In the genomic region with DNA sequence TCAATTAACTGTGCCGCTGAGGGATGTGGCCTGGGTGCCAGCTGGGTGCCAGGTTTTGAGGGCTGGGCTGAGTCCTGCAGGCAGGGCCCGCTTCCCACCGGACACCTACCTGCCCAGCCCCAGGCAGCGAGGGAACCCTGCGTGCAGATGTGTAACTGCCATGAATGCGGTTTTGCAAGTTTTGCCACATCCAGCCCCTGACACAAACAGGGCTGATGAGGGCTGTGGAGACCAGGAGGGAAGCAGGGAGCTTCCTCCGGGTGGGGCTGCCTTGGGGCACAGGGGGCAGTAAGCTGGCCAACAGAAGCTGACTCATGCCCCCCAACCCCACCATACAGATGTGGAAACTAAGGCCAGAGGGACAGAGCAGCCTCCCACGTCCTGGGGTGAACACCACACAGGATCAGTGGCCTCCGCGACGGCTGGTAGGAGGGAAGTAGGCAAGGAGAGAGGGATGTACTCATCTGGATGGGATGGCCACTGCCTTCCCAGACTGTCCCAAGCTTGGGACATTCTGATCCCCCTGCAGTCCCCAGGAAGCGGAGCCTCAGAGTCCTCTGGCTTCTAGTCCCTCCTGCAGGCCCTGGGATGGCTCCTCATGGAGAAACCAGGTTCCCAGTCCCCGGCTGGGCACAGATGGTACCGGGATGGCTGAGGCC, we compare ENCODE assay signal across 8 cellular contexts. TPM values are rescaled to one million over a fixed set of nuclear protein-coding genes. Genes with fewer than 3 reads are reported as not detected.
DNase-seq lines count a peak whose midpoint lies in the region; ATAC-seq, FAIRE-seq and TF ChIP-seq lines count a peak whose summit lies in the region.

No MANE protein-coding gene starts in this region.

- H3K36me3 ChIP-seq in cardiac muscle cell (peaks cover 4% of the 10 kb centered on the region), K562 (ENCODE audit: control insufficient read depth, insufficient read depth, low read length) (peaks cover 26% of the 10 kb centered on the region; the same call in 1 of the 3 replicates), lower lobe of right lung (peaks cover 22% of the 10 kb centered on the region), uterus (no peaks in the 10 kb centered on the region)

- ATAC-seq in left cardiac atrium (no peak), K562 (no peak), lower lobe of right lung (no peak), GM21381 (IDR thresholded peaks at IDR 0.05; ENCODE audit: unreplicated experiment) (no peak)

- no peak overlapping the region for H3K27ac ChIP-seq in cardiac muscle cell
- H3K27ac ChIP-seq in K562 (ENCODE audit: extremely low read depth, low read depth, low read length), result peak overlapping the region; percentile 97; the same call in 2 of the 3 replicates
- H3K27ac ChIP-seq in lower lobe of right lung, result peak overlapping the region; percentile 94
- peak overlapping the region; percentile 91 to 95 for H3K27ac ChIP-seq in uterus

- FAIRE-seq in K562 (lab: Jason Lieb, UNC), result no peak

- DNase-seq in cardiac muscle cell (ENCODE audit: low read depth in 1 of 2, low spot score in 1 of 2) (peak in 1 of 2 donors; percentile 6), left cardiac atrium (no peak), K562 (ENCODE audit: extremely low read depth in 1 of 4, low spot score in 3 of 4) (no peak), lower lobe of right lung (no peak), uterus (no peak), NCI-H345 treated with DMSO at 0.1 percent for 48 hours (lab: John Stamatoyannopoulos, UW; ENCODE audit: unreplicated experiment) (no peak), SKM-1 (lab: John Stamatoyannopoulos, UW; ENCODE audit: unreplicated experiment) (no peak)

- TSS peak; percentile 38 for BruUV-seq in K562 (replicated peaks; lab: Mats Ljungman, UMichigan)

- peaks cover 27% of the 10 kb centered on the region for H4K20me1 ChIP-seq in K562 (replicated peaks; ENCODE audit: control insufficient read depth, insufficient read depth, low read length)

- WGBS in K562 (ENCODE audit: insufficient coverage, low coverage, missing lambda C conversion rate), result 68% methylated on average over 10 of the region's 14 CpGs

- no peaks in the 10 kb centered on the region for H3K9me3 ChIP-seq in cardiac muscle cell (ENCODE audit: low read depth)
- H3K9me3 ChIP-seq in K562 (replicated peaks; ENCODE audit: control insufficient read depth, insufficient read depth, low read depth, low read length), result no peaks in the 10 kb centered on the region
- no peaks in the 10 kb centered on the region for H3K9me3 ChIP-seq in lower lobe of right lung
- H3K9me3 ChIP-seq in uterus, result no peaks in the 10 kb centered on the region

- no peak for TF ChIP-seq POLR2A in K562 (conservative IDR thresholded peaks at IDR 0.05)
- no peak for TF ChIP-seq POLR2A in uterus (IDR thresholded peaks at IDR 0.05)

- CTCF ChIA-PET in K562 (lab: Yijun Ruan, JAX; ENCODE audit: low intra/inter-chr PET ratio), result no interaction called here

- TF ChIP-seq CTCF in cardiac muscle cell (IDR thresholded peaks at IDR 0.05; ENCODE audit: low read depth, low read length) (no peak), K562 (IDR thresholded peaks at IDR 0.05 in 2 of 3, conservative IDR thresholded peaks at IDR 0.05 in 1 of 3; ENCODE audit: insufficient read depth in 2 of 3, low read depth in 1 of 3, low read length in 3 of 3) (no peak), lower lobe of right lung (IDR thresholded peaks at IDR 0.05) (no peak), uterus (IDR thresholded peaks at IDR 0.05) (no peak)

- H3K79me2 ChIP-seq in K562 (ENCODE audit: control insufficient read depth, insufficient read depth, low read length), result peaks cover 42% of the 10 kb centered on the region

- intact Hi-C loops in left cardiac atrium (cut with DNase I), result no loop called here
- intact Hi-C loops in K562 (cut with micrococcal nuclease), result no loop called here
- intact Hi-C loops in lower lobe of right lung (cut with DNase I), result no loop called here
- intact Hi-C loops in uterus (cut with DNase I; ENCODE audit: low total_unique reads), result no loop called here

- no peak for TF ChIP-seq RAD21 in K562 (CRISPR knock-in tag; conservative IDR thresholded peaks at IDR 0.05 in 1 of 2, IDR thresholded peaks at IDR 0.05 in 1 of 2)

- H3K9me1 ChIP-seq in K562 (ENCODE audit: control insufficient read depth, insufficient read depth, low read length), result peaks cover 17% of the 10 kb centered on the region

- peak overlapping the region; percentile 80 for H3K4me3 ChIP-seq in cardiac muscle cell
- peak overlapping the region; percentile 94 for H3K4me3 ChIP-seq in K562
- peak overlapping the region; percentile 82 for H3K4me3 ChIP-seq in lower lobe of right lung
- H3K4me3 ChIP-seq in uterus, result peak overlapping the region; percentile 42 to 70

- peak overlapping the region; percentile 93 for H3K9ac ChIP-seq in K562 (ENCODE audit: insufficient read depth in 1 of 2, low read depth in 2 of 2, low read length in 2 of 2)

- H3K27me3 ChIP-seq in cardiac muscle cell, result no peaks in the 10 kb centered on the region
- no peaks in the 10 kb centered on the region for H3K27me3 ChIP-seq in K562 (ENCODE audit: control insufficient read depth in 2 of 2, insufficient read depth in 2 of 2, low read length in 2 of 2)
- H3K27me3 ChIP-seq in lower lobe of right lung (ENCODE audit: low read depth), result no peaks in the 10 kb centered on the region
- H3K27me3 ChIP-seq in uterus, result no peaks in the 10 kb centered on the region

- H2AFZ ChIP-seq in K562 (ENCODE audit: low read depth, low read length), result no peak overlapping the region

- POLR2A ChIA-PET in K562 (lab: Yijun Ruan, JAX), result interaction anchor here (0.6 kb wide), 1 partner anchor 938 kb away, joined by 3 read pairs; no protein-coding TSS in a partner anchor

- TF ChIP-seq EP300 in K562 (IDR thresholded peaks at IDR 0.05; ENCODE audit: low read length), result no peak

- peaks cover 9% of the 10 kb centered on the region for H3K4me1 ChIP-seq in cardiac muscle cell (ENCODE audit: low read depth)
- H3K4me1 ChIP-seq in K562 (replicated peaks in 1 of 2; ENCODE audit: control insufficient read depth in 2 of 2, insufficient read depth in 2 of 2, low read length in 2 of 2), result peaks cover 22 to 92% of the 10 kb centered on the region in 2 experiments
- peaks cover 55% of the 10 kb centered on the region for H3K4me1 ChIP-seq in lower lobe of right lung
- H3K4me1 ChIP-seq in uterus, result peaks cover 0 to 26% of the 10 kb centered on the region in 2 donors

- H3K4me2 ChIP-seq in K562 (ENCODE audit: insufficient read depth, low read length), result peak overlapping the region; percentile 90

- in situ Hi-C loops in K562 (cut with MboI), result no loop called here

RNA-seq across cellular contexts. Expression of a gene that starts 1.6 kb away (rescaled TPM):
- total RNA-seq in cardiac muscle cell, result 33.6 and 42.9 TPM in 2 replicates
- polyA plus RNA-seq in cardiac muscle cell, result 46.6 and 47.3 TPM in 2 replicates
- total RNA-seq in left cardiac atrium, result 10 to 100 TPM; 19.6 to 20.0 TPM
- total RNA-seq in K562 (2011; cell fraction: chromatin; rRNA removed; ENCODE audit: low replicate concordance), result 16.0 and 57.6 TPM in 2 replicates
- 61.3 and 65.9 TPM in 2 replicates for total RNA-seq in K562 (2011; cell fraction: nucleolus; rRNA removed)
- 23.4 and 28.0 TPM in 2 replicates for total RNA-seq in K562 (2011; cell fraction: nucleoplasm; rRNA removed)
- total RNA-seq in K562 (2014; rRNA removed), result 22.4 and 26.6 TPM in 2 replicates
- total RNA-seq in K562 (2014; rRNA removed; fragmentation: Illumina TruSeq; extraction: Trizol), result 0.86 and 1.3 TPM in 2 replicates
- total RNA-seq in K562 (2015; rRNA removed; fragmentation: Illumina TruSeq; extraction: Trizol), result 6.2 and 7.5 TPM in 2 replicates
- 31.7 and 38.0 TPM in 2 replicates for total RNA-seq in K562 (2021)
- 3.7 and 7.3 TPM in 2 replicates for polyA plus RNA-seq in K562 (2011; rRNA removed)
- 6.4 and 24.1 TPM in 2 replicates for polyA plus RNA-seq in K562 (2011; cell fraction: cytosol; rRNA removed)
- 16.0 and 47.0 TPM in 2 replicates for polyA plus RNA-seq in K562 (2011; cell fraction: nucleus; rRNA removed)
- polyA plus RNA-seq in K562 (2012), result 33.6 and 39.2 TPM in 2 replicates
- polyA plus RNA-seq in K562 (2014; fragmentation: Illumina TruSeq; extraction: Trizol), result 3.8 and 10.5 TPM in 2 replicates
- not detected for polyA plus RNA-seq in K562 (2014; fragmentation: Nextera tagmentation; extraction: Ambion mirVana)
- 21.8 and 26.0 TPM in 2 replicates for polyA plus RNA-seq in K562 (2014; rRNA removed)
- polyA minus RNA-seq in K562 (2011; rRNA and poly(A)+ RNA removed), result 0.87 and 1.6 TPM in 2 replicates
- 6.5 and 9.3 TPM in 2 replicates for polyA minus RNA-seq in K562 (2011; cell fraction: cytosol; rRNA and poly(A)+ RNA removed)
- 12.0 and 17.2 TPM in 2 replicates for polyA minus RNA-seq in K562 (2011; cell fraction: nucleus; rRNA and poly(A)+ RNA removed)
- 30.2 TPM for total RNA-seq in lower lobe of right lung
- 10 to 100 TPM in 2 of 4 donors, 1 to 10 TPM in 1, not detected in 1; 2.8 to 31.1 (median 23.5) TPM for total RNA-seq in uterus

RNA-seq across cellular contexts. Expression of a gene that starts 11.5 kb away (rescaled TPM):
- 58.2 and 66.6 TPM in 2 replicates for total RNA-seq in cardiac muscle cell
- 42.6 and 47.2 TPM in 2 replicates for polyA plus RNA-seq in cardiac muscle cell
- 10 to 100 TPM; 33.1 to 44.6 TPM for total RNA-seq in left cardiac atrium
- 41.1 and 92.0 TPM in 2 replicates for total RNA-seq in K562 (2011; cell fraction: chromatin; rRNA removed; ENCODE audit: low replicate concordance)
- 34.2 and 37.4 TPM in 2 replicates for total RNA-seq in K562 (2011; cell fraction: nucleolus; rRNA removed)
- total RNA-seq in K562 (2011; cell fraction: nucleoplasm; rRNA removed), result 33.4 and 44.4 TPM in 2 replicates
- total RNA-seq in K562 (2014; rRNA removed), result 11.6 and 15.7 TPM in 2 replicates
- 3.4 and 3.5 TPM in 2 replicates for total RNA-seq in K562 (2014; rRNA removed; fragmentation: Illumina TruSeq; extraction: Trizol)
- total RNA-seq in K562 (2015; rRNA removed; fragmentation: Illumina TruSeq; extraction: Trizol), result 6.0 and 6.8 TPM in 2 replicates
- total RNA-seq in K562 (2021), result 35.2 and 37.9 TPM in 2 replicates
- 2.7 and 5.0 TPM in 2 replicates for polyA plus RNA-seq in K562 (2011; rRNA removed)
- polyA plus RNA-seq in K562 (2011; cell fraction: cytosol; rRNA removed), result 2.9 and 4.6 TPM in 2 replicates
- 15.2 and 25.7 TPM in 2 replicates for polyA plus RNA-seq in K562 (2011; cell fraction: nucleus; rRNA removed)
- 21.1 and 24.5 TPM in 2 replicates for polyA plus RNA-seq in K562 (2012)
- 8.5 and 17.4 TPM in 2 replicates for polyA plus RNA-seq in K562 (2014; fragmentation: Illumina TruSeq; extraction: Trizol)
- polyA plus RNA-seq in K562 (2014; fragmentation: Nextera tagmentation; extraction: Ambion mirVana), result under 1 TPM; 0.15 to 0.27 TPM
- polyA plus RNA-seq in K562 (2014; rRNA removed), result 11.2 and 13.0 TPM in 2 replicates
- 5.9 and 6.1 TPM in 2 replicates for polyA minus RNA-seq in K562 (2011; rRNA and poly(A)+ RNA removed)
- polyA minus RNA-seq in K562 (2011; cell fraction: cytosol; rRNA and poly(A)+ RNA removed), result 14.1 and 21.3 TPM in 2 replicates
- 10.2 and 16.8 TPM in 2 replicates for polyA minus RNA-seq in K562 (2011; cell fraction: nucleus; rRNA and poly(A)+ RNA removed)
- 75.7 TPM for total RNA-seq in lower lobe of right lung
- 100 to 1,000 TPM in 1 of 4 donors, 10 to 100 TPM in 3; 19.0 to 107 (median 68.6) TPM for total RNA-seq in uterus

RNA-seq across cellular contexts. Expression of a gene that starts 57.0 kb away (rescaled TPM):
- total RNA-seq in cardiac muscle cell (1.9 and 3.6 TPM in 2 replicates), left cardiac atrium (under 1 TPM in 1 of 2 donors, not detected in 1; 0.10 TPM), K562 (2014; rRNA removed) (not detected in 2 replicates), K562 (2014; rRNA removed; fragmentation: Illumina TruSeq; extraction: Trizol) (not detected in 2 replicates), K562 (2015; rRNA removed; fragmentation: Illumina TruSeq; extraction: Trizol) (not detected in 2 replicates), K562 (2021) (not detected in 2 replicates), lower lobe of right lung (0.21 TPM), uterus (under 1 TPM in 3 of 4 donors, not detected in 1; 0.26 to 0.35 (median 0.30) TPM)
- polyA plus RNA-seq in cardiac muscle cell (0.24 and 0.39 TPM in 2 replicates), K562 (2011; rRNA removed) (not detected in 2 replicates), K562 (2014; fragmentation: Illumina TruSeq; extraction: Trizol) (not detected in 2 replicates), K562 (2014; fragmentation: Nextera tagmentation; extraction: Ambion mirVana) (not detected), K562 (2014; rRNA removed) (not detected in 2 replicates)
- total RNA-seq in K562 (2011; cell fraction: chromatin; rRNA removed; ENCODE audit: low replicate concordance), result not detected in 2 replicates
- not detected in 2 replicates for total RNA-seq in K562 (2011; cell fraction: nucleolus; rRNA removed)
- not detected in 2 replicates for total RNA-seq in K562 (2011; cell fraction: nucleoplasm; rRNA removed)
- not detected in 2 replicates for polyA plus RNA-seq in K562 (2011; cell fraction: cytosol; rRNA removed)
- polyA plus RNA-seq in K562 (2011; cell fraction: nucleus; rRNA removed), result not detected in 2 replicates
- polyA plus RNA-seq in K562 (2012), result not detected in 2 replicates
- polyA minus RNA-seq in K562 (2011; rRNA and poly(A)+ RNA removed), result not detected in 2 replicates
- not detected in 2 replicates for polyA minus RNA-seq in K562 (2011; cell fraction: cytosol; rRNA and poly(A)+ RNA removed)
- not detected in 2 replicates for polyA minus RNA-seq in K562 (2011; cell fraction: nucleus; rRNA and poly(A)+ RNA removed)
